ENCODE assay signal across 28 cellular contexts in genomic region chr9:28651050-28651722, GRCh38.
A peak's percentile ranks its signal among the peaks of the same experiment; 100 is the strongest.
DNase-seq lines count a peak whose midpoint lies in the region; ATAC-seq and FAIRE-seq lines count a peak whose summit lies in the region.
"Had no signal": no experiment of that assay in that cellular context is flagged by ENCODE, and none has a peak within 500 bp of the region (broad histone marks: within the 10 kb centered on the region; RNA-seq: fewer than 3 reads in every experiment).

No MANE protein-coding gene starts in this region.

- no peak overlapping the region for H3K9ac ChIP-seq in BLaER1 treated with 17β-estradiol and CSF1 and Interleukin-3, amounts not matched to agents 10 nM and 100 nM

- peak; percentile 71 for ATAC-seq in HG02610 (IDR thresholded peaks at IDR 0.05; ENCODE audit: unreplicated experiment)
- no peak for ATAC-seq in HG02870 (IDR thresholded peaks at IDR 0.05; ENCODE audit: unreplicated experiment)
- ATAC-seq: A549; CD8-positive, alpha-beta T cell; K562 had no signal

- H3K36me3 Mint-ChIP-seq in immature natural killer cell: peaks cover 0 to 4% (median 0%) of the 10 kb centered on the region in 3 donors
- H3K36me3 Mint-ChIP-seq: CD8-positive, alpha-beta T cell had no signal

- intact Hi-C loops in cardiac septum (cut with DNase I): no loop called here

- peaks cover 14 to 20% of the 10 kb centered on the region in 2 donors for H3K4me1 Mint-ChIP-seq in immature natural killer cell

- H3K27me3 ChIP-seq in BLaER1 treated with 17β-estradiol and CSF1 and Interleukin-3, amounts not matched to agents 10 nM and 100 nM: no peaks in the 10 kb centered on the region
- H3K27me3 ChIP-seq: MG63, SJSA1 had no signal

- H3K27ac Mint-ChIP-seq in immature natural killer cell: peak overlapping the region in 1 of 6 donors; percentile 40
- H3K27ac Mint-ChIP-seq: CD8-positive, alpha-beta T cell had no signal

- FAIRE-seq in GM19239 (lab: Jason Lieb, UNC): no peak
- FAIRE-seq: A549, HTR-8/SVneo, K562 had no signal

- H3K4me3 Mint-ChIP-seq in immature natural killer cell: peak overlapping the region in 1 of 5 donors; percentile 12
- H3K4me3 Mint-ChIP-seq: CD8-positive, alpha-beta T cell; H9 had no signal

- peak overlapping the region in 9 of 11 experiments; percentile 0 to 43 (median 25); a peak in 9 of 22 replicates for H3K4me2 ChIP-seq in BLaER1 treated with 17β-estradiol and CSF1 and Interleukin-3, amounts not matched to agents 10 nM and 100 nM
- H3K4me2 ChIP-seq: A549, PC-9 had no signal

- H3K4me1 ChIP-seq in BLaER1 treated with 17β-estradiol and CSF1 and Interleukin-3, amounts not matched to agents 10 nM and 100 nM: peaks cover 0 to 15% (median 11%) of the 10 kb centered on the region in 10 experiments; a peak in 11 of 20 replicates
- H3K4me1 ChIP-seq: A549, Caco-2, SJSA1 had no signal

- H3K27me3 Mint-ChIP-seq in immature natural killer cell (ENCODE audit: low read depth in 3 of 3): no peaks in the 10 kb centered on the region

- H3K9me3 Mint-ChIP-seq in immature natural killer cell: peaks cover 2 to 20% (median 4%) of the 10 kb centered on the region in 6 donors
- H3K9me3 Mint-ChIP-seq: GM23338, H9 had no signal

- no peak overlapping the region for H3K27ac ChIP-seq in BLaER1 treated with 17β-estradiol and CSF1 and Interleukin-3, amounts not matched to agents 10 nM and 100 nM
- H3K27ac ChIP-seq: A549, C4-2B, PC-9, SJSA1 had no signal

- no peaks in the 10 kb centered on the region for H4K20me1 ChIP-seq in BLaER1 treated with 17β-estradiol and CSF1 and Interleukin-3, amounts not matched to agents 10 nM and 100 nM

- DNase-seq in NCI-H69 (lab: John Stamatoyannopoulos, UW) (peak; percentile 33), immature natural killer cell (peak in 2 of 3 donors; percentile 3 to 20), NCI-H446 (lab: John Stamatoyannopoulos, UW) (no peak), cardiac septum (ENCODE audit: low spot score) (no peak), GM19239 (ENCODE audit: insufficient read length, low spot score) (no peak)
- DNase-seq: AML-193; Caco-2; CD8-positive, alpha-beta T cell; DND-41; H9; Kasumi-1; MG63; NCI-H2081; NCI-H524 treated with DMSO at 0.1 percent for 48 hours; NCI-H82; NK-92 treated with Interleukin-12 subunit alpha and Interleukin-12 subunit beta, amount 100 ng/mL, for 24 hours; PC-9; Right ventricle myocardium superior; T-helper 2 cell had no signal

- H3K4me3 ChIP-seq in BLaER1 treated with 17β-estradiol and CSF1 and Interleukin-3, amounts not matched to agents 10 nM and 100 nM: no peak overlapping the region
- H3K4me3 ChIP-seq: A549, K562, MG63, PC-9, SJSA1 had no signal

- no peaks in the 10 kb centered on the region for H3K36me3 ChIP-seq in BLaER1 treated with 17β-estradiol and CSF1 and Interleukin-3, amounts not matched to agents 10 nM and 100 nM
- H3K36me3 ChIP-seq: MG63, SJSA1 had no signal

- H3K9me3 ChIP-seq in BLaER1 treated with 17β-estradiol and CSF1 and Interleukin-3, amounts not matched to agents 10 nM and 100 nM (replicated peaks in 1 of 11): no peaks in the 10 kb centered on the region
- H3K9me3 ChIP-seq: A549, Caco-2, MG63, SJSA1 had no signal

Comparison
In these comparisons a context has a peak if more than half of its experiments do, and no peak if none do; other contexts are left out.
1. DNase-seq: peak in NCI-H69 (single experiment) and immature natural killer cell (2 of 3); none in NCI-H446 (0 of 2), cardiac septum (single experiment) and GM19239 (single experiment).